7 cellular contexts compared by ENCODE assay signal in the genomic region with DNA sequence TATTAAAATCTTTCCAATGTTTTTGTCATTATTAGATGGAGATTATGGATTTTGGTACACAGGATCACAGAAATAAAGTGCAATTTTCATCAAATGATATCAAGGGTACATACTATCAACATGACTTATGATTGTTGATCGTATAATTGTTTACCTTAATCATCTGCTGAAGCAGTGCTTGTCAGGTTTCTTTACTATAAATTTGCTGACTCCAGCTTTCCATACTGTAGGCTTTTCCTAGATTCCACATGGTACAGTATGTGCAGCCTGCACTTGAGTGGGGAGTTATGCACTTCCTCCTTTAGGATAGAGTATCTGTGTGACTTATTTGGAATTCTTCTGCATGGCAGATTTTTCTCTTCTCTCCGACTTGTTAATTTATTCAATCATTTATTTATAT.
"Had no signal": no experiment of that assay in that cellular context is flagged by ENCODE, and none has a peak within 500 bp of the region (broad histone marks: within the 10 kb centered on the region; RNA-seq: fewer than 3 reads in every experiment).

No MANE protein-coding gene starts in this region.

- H3K9ac ChIP-seq: KMS-11 had no signal

- ATAC-seq: K562 had no signal

- H3K4me3 ChIP-seq: K562 had no signal

- H3K4me2 ChIP-seq: KMS-11 had no signal

- H3K27ac ChIP-seq: HL-60, KMS-11 had no signal

- DNase-seq: IMR-90, KBM-7, KG1 had no signal

- FAIRE-seq: HTR-8/SVneo, K562 had no signal
